8 cellular contexts compared by ENCODE assay signal in the genomic region with DNA sequence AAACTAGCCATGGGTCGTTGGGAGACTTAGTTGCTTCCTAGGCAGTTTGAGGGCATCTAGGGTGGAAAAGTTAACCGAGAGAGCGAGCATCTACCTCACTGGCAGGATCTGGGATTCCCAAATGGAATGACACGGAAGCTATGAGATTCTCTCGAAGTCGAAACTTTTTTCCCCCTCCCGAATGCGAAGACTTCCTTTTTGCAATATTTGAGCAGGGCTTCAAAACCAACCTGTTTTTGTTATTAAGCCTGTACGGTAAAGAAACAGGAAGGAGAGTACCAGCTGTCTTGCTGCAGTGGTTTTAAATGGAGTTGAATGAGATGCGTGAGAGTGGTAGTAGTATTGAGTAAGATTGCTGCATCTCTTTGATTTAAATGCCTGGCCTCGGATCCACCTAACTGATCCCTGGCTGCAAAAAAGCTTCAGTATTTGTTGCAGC. TPM values are rescaled to one million over a fixed set of nuclear protein-coding genes. Genes with fewer than 3 reads are reported as not detected.
DNase-seq lines count a peak whose midpoint lies in the region; ATAC-seq, FAIRE-seq and TF ChIP-seq lines count a peak whose summit lies in the region.

No MANE protein-coding gene starts in this region.

- no peaks in the 10 kb centered on the region for H3K36me3 ChIP-seq in astrocyte (ENCODE audit: insufficient read depth, low read length)
- H3K36me3 ChIP-seq in iPS-18a (ENCODE audit: control insufficient read depth, low read depth, low read length) = no peaks in the 10 kb centered on the region
- no peaks in the 10 kb centered on the region for H3K36me3 ChIP-seq in skeletal muscle tissue (ENCODE audit: control insufficient read depth in 3 of 3, insufficient read depth in 3 of 3, low read length in 3 of 3)

- H3K9ac ChIP-seq in astrocyte (ENCODE audit: low read length) (peak overlapping the region; percentile 92), iPS-18a (ENCODE audit: low read length) (peak overlapping the region; percentile 91), skeletal muscle tissue (ENCODE audit: low read depth in 1 of 3, low read length in 3 of 3) (peak overlapping the region; percentile 89 to 92 (median 92))

- peaks cover 9% of the 10 kb centered on the region for H3K4me1 ChIP-seq in astrocyte (ENCODE audit: insufficient read depth, low read length)
- peaks cover 21% of the 10 kb centered on the region for H3K4me1 ChIP-seq in iPS-18a (ENCODE audit: control insufficient read depth, low read depth, low read length)
- H3K4me1 ChIP-seq in skeletal muscle tissue (ENCODE audit: control insufficient read depth in 3 of 3, insufficient read depth in 3 of 3, low read length in 3 of 3) = peaks cover 7 to 20% (median 18%) of the 10 kb centered on the region in 3 donors

- H3K27me3 ChIP-seq in astrocyte (ENCODE audit: insufficient read depth, low read length) (no peaks in the 10 kb centered on the region), iPS-18a (ENCODE audit: control insufficient read depth, insufficient read depth, low read length) (peaks cover 3% of the 10 kb centered on the region), skeletal muscle tissue (ENCODE audit: control insufficient read depth in 3 of 3, insufficient read depth in 3 of 3, low read length in 3 of 3) (no peaks in the 10 kb centered on the region)

- H3K4me1 Mint-ChIP-seq in astrocyte (ENCODE audit: low read depth, unreplicated experiment) = peaks cover 14% of the 10 kb centered on the region

- peak; percentile 28 for DNase-seq in GM04504 (ENCODE audit: low read depth)
- DNase-seq in NCI-H748 (lab: John Stamatoyannopoulos, UW; ENCODE audit: unreplicated experiment) = peak; percentile 33
- DNase-seq in astrocyte (ENCODE audit: low read depth) = peak; percentile 33
- DNase-seq in cerebellar nuclear complex (lab: John Stamatoyannopoulos, UW) = no peak

- peak overlapping the region; percentile 82 for H3K4me2 ChIP-seq in astrocyte (ENCODE audit: low read length)

- peak overlapping the region; percentile 93 for H3K4me3 Mint-ChIP-seq in astrocyte (ENCODE audit: unreplicated experiment)

- H3K36me3 Mint-ChIP-seq in astrocyte (ENCODE audit: low read depth, unreplicated experiment) = no peaks in the 10 kb centered on the region

- no peak for FAIRE-seq in astrocyte (lab: Jason Lieb, UNC)

- no peak for ATAC-seq in GM18511 (IDR thresholded peaks at IDR 0.05; ENCODE audit: unreplicated experiment)

- H3K4me3 ChIP-seq in astrocyte (ENCODE audit: insufficient read depth, low read depth, low read length) (peak overlapping the region; percentile 79), iPS-18a (ENCODE audit: low read length) (peak overlapping the region; percentile 90), skeletal muscle tissue (ENCODE audit: low read length in 3 of 3) (peak overlapping the region; percentile 79 to 89 (median 81))

- H3K27me3 Mint-ChIP-seq in astrocyte (ENCODE audit: low read depth, unreplicated experiment) = no peaks in the 10 kb centered on the region

- H2AFZ ChIP-seq in astrocyte (ENCODE audit: low read depth, low read length) = no peak overlapping the region

- H3K27ac ChIP-seq in 22Rv1 (peak overlapping the region; percentile 72), astrocyte (ENCODE audit: low read depth, low read length) (peak overlapping the region; percentile 57), iPS-18a (ENCODE audit: low read length) (no peak overlapping the region), skeletal muscle tissue (ENCODE audit: low read depth, low read length) (peak overlapping the region; percentile 86)

- peak overlapping the region; percentile 85 for H3K27ac Mint-ChIP-seq in astrocyte (ENCODE audit: unreplicated experiment)

- TF ChIP-seq CTCF in 22Rv1 (IDR thresholded peaks at IDR 0.05) (no peak), astrocyte (IDR thresholded peaks at IDR 0.05; ENCODE audit: insufficient read depth, low read depth, low read length) (no peak)

- H4K20me1 ChIP-seq in astrocyte (ENCODE audit: insufficient read depth, low read length) = peaks cover 34% of the 10 kb centered on the region

- peaks cover 58% of the 10 kb centered on the region for H3K79me2 ChIP-seq in astrocyte (ENCODE audit: insufficient read depth, low read length)

- H3K9me3 ChIP-seq in astrocyte (ENCODE audit: insufficient read depth, low read depth, low read length) (no peaks in the 10 kb centered on the region), iPS-18a (ENCODE audit: control insufficient read depth, low read depth, low read length) (no peaks in the 10 kb centered on the region), skeletal muscle tissue (ENCODE audit: control insufficient read depth in 3 of 3, low read length in 3 of 3) (no peaks in the 10 kb centered on the region)

- H3K9me3 Mint-ChIP-seq in astrocyte (ENCODE audit: unreplicated experiment) = no peaks in the 10 kb centered on the region

RNA-seq across cellular contexts. Expression of a gene that starts 1.1 kb away (rescaled TPM):
- total RNA-seq in astrocyte (30.5 and 31.0 TPM in 2 replicates), skeletal muscle tissue (25.6 TPM)

Comparison
In these comparisons a context has a peak if more than half of its experiments do, and no peak if none do; other contexts are left out.
1. DNase-seq: peak in GM04504 (single experiment), NCI-H748 (single experiment) and astrocyte (single experiment); none in cerebellar nuclear complex (0 of 2).
2. Peak in every context shown above with its lines, with median percentiles within 50 percentile points of each other: H3K4me3 ChIP-seq and H3K9ac ChIP-seq.